Comparison of ENCODE assay signal across 7 cellular contexts in genomic region chr6:148864132-148864531, GRCh38.
DNase-seq lines count a peak whose midpoint lies in the region; ATAC-seq and TF ChIP-seq lines count a peak whose summit lies in the region.
"Not testable (repeated sequence)": the region's sequence is repeated elsewhere in the genome, so short reads cannot be mapped to it uniquely, and the experiment has no call there.

No MANE protein-coding gene starts in this region.

- H3K4me3 ChIP-seq in HUES64 (ENCODE audit: low read length): peak overlapping the region; percentile 48
- not testable (repeated sequence) for H3K4me3 ChIP-seq in hepatocyte; mesendoderm (ENCODE audit: low read length)
- H3K4me3 ChIP-seq in iPS-20b (ENCODE audit: low read length): peak overlapping the region; percentile 51; the same call in 1 of the 2 replicates

- H3K18ac ChIP-seq in H9 (ENCODE audit: insufficient read length, low read depth, low read length); mesendoderm (ENCODE audit: low read length): not testable (repeated sequence)

- peaks cover 60 to 61% of the 10 kb centered on the region in 2 experiments for H3K4me1 Mint-ChIP-seq in H9
- H3K4me1 Mint-ChIP-seq in WTC11: peaks cover 82% of the 10 kb centered on the region

- not testable (repeated sequence) for H3T11ph ChIP-seq in H9 (ENCODE audit: low read length)

- H3K14ac ChIP-seq in H9 (ENCODE audit: insufficient read depth, low read length): peak overlapping the region; percentile 67; the same call in 1 of the 2 replicates

- H2BK15ac ChIP-seq in H9 (ENCODE audit: low read depth, low read length); mesendoderm (replicated peaks; ENCODE audit: low read depth): not testable (repeated sequence)

- H3K36me3 ChIP-seq in HUES64 (ENCODE audit: insufficient read depth, low read length); hepatocyte (replicated peaks; ENCODE audit: insufficient read depth, low read depth); iPS-20b (ENCODE audit: insufficient read depth, low read depth, low read length); mesendoderm (ENCODE audit: control insufficient read depth, insufficient read depth, low read length): not testable (repeated sequence)

- H2BK12ac ChIP-seq in H9 (ENCODE audit: insufficient read length, low read depth, low read length): not testable (repeated sequence)

- H3K27me3 Mint-ChIP-seq in H9 (ENCODE audit: low read depth); WTC11 (ENCODE audit: low read depth): not testable (repeated sequence)

- H3K79me1 ChIP-seq in H9 (ENCODE audit: insufficient read depth, low read depth, low read length, poor library complexity, severe bottlenecking); mesendoderm (ENCODE audit: low read length): not testable (repeated sequence)

- H3K27ac ChIP-seq in H9 (ENCODE audit: insufficient read length, low read depth, low read length); HUES64 (ENCODE audit: low read depth, low read length); hepatocyte; iPS-20b (ENCODE audit: low read length); mesendoderm (ENCODE audit: low read depth, low read length): not testable (repeated sequence)

- H3K56ac ChIP-seq in H9 (ENCODE audit: insufficient read length, low read depth, low read length); mesendoderm (ENCODE audit: low read length): not testable (repeated sequence)

- CTCF ChIA-PET in WTC11 (lab: Charles Lee): interaction anchor here (2.0 kb wide), 1 partner anchor 286 kb away, joined by 5 read pairs; no protein-coding TSS in a partner anchor

- not testable (repeated sequence) for H3K23ac ChIP-seq in H9 (ENCODE audit: insufficient read length, low read depth, low read length); mesendoderm (ENCODE audit: low read length)

- not testable (repeated sequence) for H3K9me2 ChIP-seq in hepatocyte (replicated peaks; ENCODE audit: insufficient read depth)

- not testable (repeated sequence) for ATAC-seq in WTC11

- H3K9me3 Mint-ChIP-seq in H9: peaks cover 0 to 15% of the 10 kb centered on the region in 2 experiments; a peak in 3 of 5 replicates
- H3K9me3 Mint-ChIP-seq in WTC11: not testable (repeated sequence)

- no CpG with 5 or more reads among the region's 16 CpGs for WGBS in H9 (ENCODE audit: extremely low coverage, insufficient read length, low lambda C conversion rate)
- WGBS in HUES64: 58% methylated on average over 16 of the region's 16 CpGs
- 66% methylated on average over 16 of the region's 16 CpGs for WGBS in hepatocyte (ENCODE audit: low lambda C conversion rate, missing lambda C conversion rate)
- WGBS in mesendoderm (ENCODE audit: extremely low coverage, insufficient coverage, low lambda C conversion rate): no CpG with 5 or more reads among the region's 16 CpGs

- not testable (repeated sequence) for H3K9ac ChIP-seq in H9 (ENCODE audit: extremely low read depth, insufficient read length, low read length); iPS-20b (ENCODE audit: low read depth, low read length); mesendoderm (ENCODE audit: low read length)
- peak overlapping the region; percentile 64 for H3K9ac ChIP-seq in HUES64 (ENCODE audit: low read depth, low read length)

- not testable (repeated sequence) for H4K5ac ChIP-seq in H9 (ENCODE audit: insufficient read length, low read depth, low read length); mesendoderm (ENCODE audit: low read length)

- not testable (repeated sequence) for TF ChIP-seq CTCF in H9 (conservative IDR thresholded peaks at IDR 0.05); WTC11 (IDR thresholded peaks at IDR 0.05); hepatocyte (IDR thresholded peaks at IDR 0.05; ENCODE audit: poor library complexity)

- H3K4me2 ChIP-seq in H9 (ENCODE audit: insufficient read depth, insufficient read length, low read length) (peak overlapping the region; percentile 35), hepatocyte (peak overlapping the region; percentile 49)
- not testable (repeated sequence) for H3K4me2 ChIP-seq in mesendoderm (ENCODE audit: low read length)

- not testable (repeated sequence) for H2BK5ac ChIP-seq in H9 (ENCODE audit: insufficient read length, low read length); mesendoderm (ENCODE audit: low read length)

- H3K27me3 ChIP-seq in H9 (ENCODE audit: insufficient read depth, low read length); HUES64 (ENCODE audit: insufficient read depth, low read length); hepatocyte; iPS-20b (ENCODE audit: insufficient read depth, low read length); mesendoderm (ENCODE audit: insufficient read depth, low read length, poor library complexity): not testable (repeated sequence)

- H3K27ac Mint-ChIP-seq in H9 (peak overlapping the region in 1 of 3 experiments; percentile 93; a peak in 3 of 7 replicates), WTC11 (peak overlapping the region; percentile 38; the same call in 1 of the 2 replicates)

- H4K91ac ChIP-seq in H9 (ENCODE audit: insufficient read length, low read depth, low read length): not testable (repeated sequence)

- H2BK20ac ChIP-seq in H9 (ENCODE audit: low read depth, low read length, poor library complexity, severe bottlenecking): not testable (repeated sequence)

- peaks cover 15% of the 10 kb centered on the region; the same call in 1 of the 2 replicates for H3K79me2 ChIP-seq in H9 (ENCODE audit: insufficient read depth, low read length)
- not testable (repeated sequence) for H3K79me2 ChIP-seq in hepatocyte; mesendoderm (ENCODE audit: control insufficient read depth, insufficient read depth, low read length)

- H4K8ac ChIP-seq in H9 (replicated peaks; ENCODE audit: insufficient read length, low read depth, low read length); mesendoderm (ENCODE audit: low read depth, low read length): not testable (repeated sequence)

- H3K36me3 Mint-ChIP-seq in H9 (ENCODE audit: insufficient read depth in 1 of 3, low read depth in 3 of 3); WTC11: not testable (repeated sequence)

- H2AK5ac ChIP-seq in H9 (ENCODE audit: insufficient read length, low read length); mesendoderm (ENCODE audit: low read length): not testable (repeated sequence)

- H3K9me3 ChIP-seq in H9 (ENCODE audit: control insufficient read depth, low read depth, low read length); HUES64 (ENCODE audit: insufficient read depth, low read depth, low read length); hepatocyte (ENCODE audit: low read depth); iPS-20b (ENCODE audit: insufficient read depth, low read depth, low read length): not testable (repeated sequence)

- POLR2A ChIA-PET in WTC11 (lab: Charles Lee): not testable (repeated sequence)

- DNase-seq in ELF-1 (ENCODE audit: low read depth, low spot score) (peak; percentile 65), H9 (peak; percentile 55), WTC11 (ENCODE audit: low spot score) (peak; percentile 60)
- not testable (repeated sequence) for DNase-seq in hepatocyte (ENCODE audit: low spot score); mesendoderm

- H3K23me2 ChIP-seq in H9 (ENCODE audit: insufficient read length, low read depth, low read length, poor library complexity, severe bottlenecking): not testable (repeated sequence)

- H3K4me1 ChIP-seq in H9 (ENCODE audit: insufficient read depth, low read length); hepatocyte (ENCODE audit: insufficient read depth); mesendoderm (ENCODE audit: control insufficient read depth, low read depth, low read length): not testable (repeated sequence)
- H3K4me1 ChIP-seq in HUES64 (ENCODE audit: insufficient read depth, low read length) (peaks cover 42% of the 10 kb centered on the region), iPS-20b (ENCODE audit: insufficient read depth, low read length) (peaks cover 25% of the 10 kb centered on the region)

- H3K4me3 Mint-ChIP-seq in H9 (peak overlapping the region in 1 of 2 experiments; percentile 68; a peak in 3 of 5 replicates), WTC11 (peak overlapping the region; percentile 22)

- not testable (repeated sequence) for H2AFZ ChIP-seq in H9 (ENCODE audit: low read length); hepatocyte

- H3K4ac ChIP-seq in H9 (ENCODE audit: low read depth, low read length): not testable (repeated sequence)
- H3K4ac ChIP-seq in mesendoderm (ENCODE audit: low read depth, low read length): peak overlapping the region; percentile 68

- not testable (repeated sequence) for H4K20me1 ChIP-seq in H9 (ENCODE audit: control insufficient read depth, insufficient read depth, insufficient read length); hepatocyte (ENCODE audit: insufficient read depth, poor library complexity, severe bottlenecking)

- not testable (repeated sequence) for H2BK120ac ChIP-seq in H9 (ENCODE audit: low read depth, low read length, poor library complexity, severe bottlenecking); mesendoderm (ENCODE audit: low read depth, low read length)

TF ChIP-seq in WTC11, 78 proteins besides CTCF, POLR2A, EP300 and RAD21 (continues in another document):
- peak; percentile 11; the same call in 1 of the 2 replicates for TF ChIP-seq FOXP1 (CRISPR knock-in tag; IDR thresholded peaks at IDR 0.05; ENCODE audit: borderline replicate concordance)
